In genomic region chr11:32809313-32809712, GRCh38 we compare ENCODE assay signal across 8 cellular contexts. TPM values are rescaled to one million over a fixed set of nuclear protein-coding genes. Genes with fewer than 3 reads are reported as not detected.
DNase-seq lines count a peak whose midpoint lies in the region; ATAC-seq and TF ChIP-seq lines count a peak whose summit lies in the region.

No MANE protein-coding gene starts in this region.

- TF ChIP-seq CTCF in endothelial cell (IDR thresholded peaks at IDR 0.05; ENCODE audit: unreplicated experiment) = peak; percentile 69

- ATAC-seq in GM19438 (IDR thresholded peaks at IDR 0.05; ENCODE audit: low read depth, unreplicated experiment) (peak; percentile 92), HG03378 (IDR thresholded peaks at IDR 0.05; ENCODE audit: unreplicated experiment) (peak; percentile 97)
- ATAC-seq in stimulated activated naive CD8-positive, alpha-beta T cell treated with anti-CD3 and anti-CD28 coated beads, Interleukin-15, amount 100 ng/mL, for 72 hours = peak; percentile 93

- H3K27ac Mint-ChIP-seq in endothelial cell (ENCODE audit: unreplicated experiment) = no peak overlapping the region
- no peak overlapping the region for H3K27ac Mint-ChIP-seq in stimulated activated naive CD8-positive, alpha-beta T cell treated with anti-CD3 and anti-CD28 coated beads, Interleukin-15, amount 100 ng/mL, for 72 hours

- H3K9me3 Mint-ChIP-seq in endothelial cell (ENCODE audit: unreplicated experiment) = no peaks in the 10 kb centered on the region
- no peaks in the 10 kb centered on the region for H3K9me3 Mint-ChIP-seq in stimulated activated naive CD8-positive, alpha-beta T cell treated with anti-CD3 and anti-CD28 coated beads, Interleukin-15, amount 100 ng/mL, for 72 hours

- peak; percentile 73 for DNase-seq in D341Med (ENCODE audit: low spot score)
- peak; percentile 26 for DNase-seq in NCI-H226
- DNase-seq in activated CD4-positive, CD25-positive, alpha-beta regulatory T cell treated with anti-CD3 and anti-CD28 coated beads, Interleukin-2, amount 50 U/mL, for 72 hours = peak; percentile 37
- peak; percentile 78 for DNase-seq in endothelial cell (ENCODE audit: low spot score)
- DNase-seq in midbrain (lab: John Stamatoyannopoulos, UW) = peak; percentile 74
- peak; percentile 24 to 53 for DNase-seq in stimulated activated naive CD8-positive, alpha-beta T cell treated with anti-CD3 and anti-CD28 coated beads, Interleukin-15, amount 100 ng/mL, for 72 hours

- H3K27me3 Mint-ChIP-seq in endothelial cell (ENCODE audit: unreplicated experiment) = no peaks in the 10 kb centered on the region
- H3K27me3 Mint-ChIP-seq in stimulated activated naive CD8-positive, alpha-beta T cell treated with anti-CD3 and anti-CD28 coated beads, Interleukin-15, amount 100 ng/mL, for 72 hours = no peaks in the 10 kb centered on the region

- H3K4me1 Mint-ChIP-seq in endothelial cell (ENCODE audit: unreplicated experiment) = no peaks in the 10 kb centered on the region
- H3K4me1 Mint-ChIP-seq in stimulated activated naive CD8-positive, alpha-beta T cell treated with anti-CD3 and anti-CD28 coated beads, Interleukin-15, amount 100 ng/mL, for 72 hours = no peaks in the 10 kb centered on the region

- no peak overlapping the region for H3K4me3 Mint-ChIP-seq in endothelial cell (ENCODE audit: unreplicated experiment)
- no peak overlapping the region for H3K4me3 Mint-ChIP-seq in stimulated activated naive CD8-positive, alpha-beta T cell treated with anti-CD3 and anti-CD28 coated beads, Interleukin-15, amount 100 ng/mL, for 72 hours

- no peaks in the 10 kb centered on the region for H3K36me3 Mint-ChIP-seq in endothelial cell (ENCODE audit: low read depth, unreplicated experiment)

RNA-seq across cellular contexts. Expression of gene CCDC73, which starts 14.9 kb away (rescaled TPM):
- not detected for total RNA-seq in endothelial cell (ENCODE audit: unreplicated experiment)

RNA-seq across cellular contexts. Expression of gene PRRG4, which starts 20.4 kb away (rescaled TPM):
- not detected for total RNA-seq in endothelial cell (ENCODE audit: unreplicated experiment)

Comparison
In these comparisons a context has a peak if more than half of its experiments do, and no peak if none do; other contexts are left out.
1. Peak in every context shown above with its lines: DNase-seq and ATAC-seq.
2. DNase-seq: peak in every context shown above with its lines; median percentile 78 in endothelial cell; 74 in midbrain; 73 in D341Med; 38 in stimulated activated naive CD8-positive, alpha-beta T cell treated with anti-CD3 and anti-CD28 coated beads, Interleukin-15, amount 100 ng/mL, for 72 hours; 37 in activated CD4-positive, CD25-positive, alpha-beta regulatory T cell treated with anti-CD3 and anti-CD28 coated beads, Interleukin-2, amount 50 U/mL, for 72 hours; 26 in NCI-H226.